Comparison of ENCODE assay signal across 1 cellular context in the genomic region with DNA sequence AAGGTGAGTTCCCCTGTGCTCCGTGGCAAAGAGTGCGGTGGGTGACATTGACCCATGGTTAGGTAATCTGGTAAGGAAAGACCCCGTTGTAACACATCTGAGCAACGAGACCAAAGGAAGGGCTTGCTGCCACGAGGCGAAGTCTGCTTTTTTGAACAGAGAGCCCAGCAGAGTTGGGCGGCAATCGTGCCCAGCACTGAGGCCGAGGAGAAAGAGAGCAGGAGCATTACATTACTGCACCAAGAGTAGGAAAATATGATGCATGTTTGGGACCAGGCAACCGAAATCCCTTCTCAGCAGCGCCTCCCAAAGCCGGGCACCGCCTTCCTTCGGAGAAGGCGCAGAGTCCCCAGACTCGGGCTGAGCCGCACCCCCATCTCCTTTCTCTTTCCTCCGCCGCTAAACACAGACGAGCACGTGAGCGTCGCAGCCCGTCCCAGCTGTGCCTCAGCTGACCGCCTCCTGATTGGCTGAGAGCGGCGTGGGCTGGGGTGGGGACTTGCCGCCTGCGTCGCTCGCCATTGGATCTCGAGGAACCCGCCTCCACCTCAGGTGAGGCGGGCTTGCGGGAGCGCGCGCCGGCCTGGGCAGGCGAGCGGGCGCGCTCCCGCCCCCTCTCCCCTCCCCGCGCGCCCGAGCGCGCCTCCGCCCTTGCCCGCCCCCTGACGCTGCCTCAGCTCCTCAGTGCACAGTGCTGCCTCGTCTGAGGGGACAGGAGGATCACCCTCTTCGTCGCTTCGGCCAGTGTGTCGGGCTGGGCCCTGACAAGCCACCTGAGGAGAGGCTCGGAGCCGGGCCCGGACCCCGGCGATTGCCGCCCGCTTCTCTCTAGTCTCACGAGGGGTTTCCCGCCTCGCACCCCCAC.
TF ChIP-seq lines count a peak whose summit lies in the region.

A gene (plus strand): TSS at position 684 of the 865 bp plus-strand sequence. CDS start 292 bp downstream, outside the sequence.

TF ChIP-seq in K562, 482 proteins besides CTCF, POLR2A, EP300 and RAD21 (continued from another document and continues in another):
- TF ChIP-seq, protein P1, sequence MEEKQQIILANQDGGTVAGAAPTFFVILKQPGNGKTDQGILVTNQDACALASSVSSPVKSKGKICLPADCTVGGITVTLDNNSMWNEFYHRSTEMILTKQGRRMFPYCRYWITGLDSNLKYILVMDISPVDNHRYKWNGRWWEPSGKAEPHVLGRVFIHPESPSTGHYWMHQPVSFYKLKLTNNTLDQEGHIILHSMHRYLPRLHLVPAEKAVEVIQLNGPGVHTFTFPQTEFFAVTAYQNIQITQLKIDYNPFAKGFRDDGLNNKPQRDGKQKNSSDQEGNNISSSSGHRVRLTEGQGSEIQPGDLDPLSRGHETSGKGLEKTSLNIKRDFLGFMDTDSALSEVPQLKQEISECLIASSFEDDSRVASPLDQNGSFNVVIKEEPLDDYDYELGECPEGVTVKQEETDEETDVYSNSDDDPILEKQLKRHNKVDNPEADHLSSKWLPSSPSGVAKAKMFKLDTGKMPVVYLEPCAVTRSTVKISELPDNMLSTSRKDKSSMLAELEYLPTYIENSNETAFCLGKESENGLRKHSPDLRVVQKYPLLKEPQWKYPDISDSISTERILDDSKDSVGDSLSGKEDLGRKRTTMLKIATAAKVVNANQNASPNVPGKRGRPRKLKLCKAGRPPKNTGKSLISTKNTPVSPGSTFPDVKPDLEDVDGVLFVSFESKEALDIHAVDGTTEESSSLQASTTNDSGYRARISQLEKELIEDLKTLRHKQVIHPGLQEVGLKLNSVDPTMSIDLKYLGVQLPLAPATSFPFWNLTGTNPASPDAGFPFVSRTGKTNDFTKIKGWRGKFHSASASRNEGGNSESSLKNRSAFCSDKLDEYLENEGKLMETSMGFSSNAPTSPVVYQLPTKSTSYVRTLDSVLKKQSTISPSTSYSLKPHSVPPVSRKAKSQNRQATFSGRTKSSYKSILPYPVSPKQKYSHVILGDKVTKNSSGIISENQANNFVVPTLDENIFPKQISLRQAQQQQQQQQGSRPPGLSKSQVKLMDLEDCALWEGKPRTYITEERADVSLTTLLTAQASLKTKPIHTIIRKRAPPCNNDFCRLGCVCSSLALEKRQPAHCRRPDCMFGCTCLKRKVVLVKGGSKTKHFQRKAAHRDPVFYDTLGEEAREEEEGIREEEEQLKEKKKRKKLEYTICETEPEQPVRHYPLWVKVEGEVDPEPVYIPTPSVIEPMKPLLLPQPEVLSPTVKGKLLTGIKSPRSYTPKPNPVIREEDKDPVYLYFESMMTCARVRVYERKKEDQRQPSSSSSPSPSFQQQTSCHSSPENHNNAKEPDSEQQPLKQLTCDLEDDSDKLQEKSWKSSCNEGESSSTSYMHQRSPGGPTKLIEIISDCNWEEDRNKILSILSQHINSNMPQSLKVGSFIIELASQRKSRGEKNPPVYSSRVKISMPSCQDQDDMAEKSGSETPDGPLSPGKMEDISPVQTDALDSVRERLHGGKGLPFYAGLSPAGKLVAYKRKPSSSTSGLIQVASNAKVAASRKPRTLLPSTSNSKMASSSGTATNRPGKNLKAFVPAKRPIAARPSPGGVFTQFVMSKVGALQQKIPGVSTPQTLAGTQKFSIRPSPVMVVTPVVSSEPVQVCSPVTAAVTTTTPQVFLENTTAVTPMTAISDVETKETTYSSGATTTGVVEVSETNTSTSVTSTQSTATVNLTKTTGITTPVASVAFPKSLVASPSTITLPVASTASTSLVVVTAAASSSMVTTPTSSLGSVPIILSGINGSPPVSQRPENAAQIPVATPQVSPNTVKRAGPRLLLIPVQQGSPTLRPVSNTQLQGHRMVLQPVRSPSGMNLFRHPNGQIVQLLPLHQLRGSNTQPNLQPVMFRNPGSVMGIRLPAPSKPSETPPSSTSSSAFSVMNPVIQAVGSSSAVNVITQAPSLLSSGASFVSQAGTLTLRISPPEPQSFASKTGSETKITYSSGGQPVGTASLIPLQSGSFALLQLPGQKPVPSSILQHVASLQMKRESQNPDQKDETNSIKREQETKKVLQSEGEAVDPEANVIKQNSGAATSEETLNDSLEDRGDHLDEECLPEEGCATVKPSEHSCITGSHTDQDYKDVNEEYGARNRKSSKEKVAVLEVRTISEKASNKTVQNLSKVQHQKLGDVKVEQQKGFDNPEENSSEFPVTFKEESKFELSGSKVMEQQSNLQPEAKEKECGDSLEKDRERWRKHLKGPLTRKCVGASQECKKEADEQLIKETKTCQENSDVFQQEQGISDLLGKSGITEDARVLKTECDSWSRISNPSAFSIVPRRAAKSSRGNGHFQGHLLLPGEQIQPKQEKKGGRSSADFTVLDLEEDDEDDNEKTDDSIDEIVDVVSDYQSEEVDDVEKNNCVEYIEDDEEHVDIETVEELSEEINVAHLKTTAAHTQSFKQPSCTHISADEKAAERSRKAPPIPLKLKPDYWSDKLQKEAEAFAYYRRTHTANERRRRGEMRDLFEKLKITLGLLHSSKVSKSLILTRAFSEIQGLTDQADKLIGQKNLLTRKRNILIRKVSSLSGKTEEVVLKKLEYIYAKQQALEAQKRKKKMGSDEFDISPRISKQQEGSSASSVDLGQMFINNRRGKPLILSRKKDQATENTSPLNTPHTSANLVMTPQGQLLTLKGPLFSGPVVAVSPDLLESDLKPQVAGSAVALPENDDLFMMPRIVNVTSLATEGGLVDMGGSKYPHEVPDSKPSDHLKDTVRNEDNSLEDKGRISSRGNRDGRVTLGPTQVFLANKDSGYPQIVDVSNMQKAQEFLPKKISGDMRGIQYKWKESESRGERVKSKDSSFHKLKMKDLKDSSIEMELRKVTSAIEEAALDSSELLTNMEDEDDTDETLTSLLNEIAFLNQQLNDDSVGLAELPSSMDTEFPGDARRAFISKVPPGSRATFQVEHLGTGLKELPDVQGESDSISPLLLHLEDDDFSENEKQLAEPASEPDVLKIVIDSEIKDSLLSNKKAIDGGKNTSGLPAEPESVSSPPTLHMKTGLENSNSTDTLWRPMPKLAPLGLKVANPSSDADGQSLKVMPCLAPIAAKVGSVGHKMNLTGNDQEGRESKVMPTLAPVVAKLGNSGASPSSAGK (IDR thresholded peaks at IDR 0.05) = peak; percentile 82
- TF ChIP-seq RBBP5 (IDR thresholded peaks at IDR 0.05; ENCODE audit: borderline replicate concordance, insufficient read depth, low read length, poor library complexity, severe bottlenecking) (no peak), RBM25 (IDR thresholded peaks at IDR 0.05; ENCODE audit: low read depth, low read length, severe bottlenecking) (peak; percentile 34), MYNN (IDR thresholded peaks at IDR 0.05) (peak; percentile 96), MYNN (CRISPR knock-in tag; IDR thresholded peaks at IDR 0.05) (no peak), POLR2H (tag; IDR thresholded peaks at IDR 0.05; ENCODE audit: low read depth) (no peak), TSC22D4 (tag; IDR thresholded peaks at IDR 0.05) (no peak), NR2C2 (CRISPR knock-in tag; IDR thresholded peaks at IDR 0.05) (no peak), NR2C2 (tag; IDR thresholded peaks at IDR 0.05) (peak; percentile 34; the same call in 1 of the 2 replicates), SRSF7 (optimal IDR thresholded peaks at IDR 0.05; ENCODE audit: low read depth, low read length) (no peak), FOXA3 (CRISPR knock-in tag; conservative IDR thresholded peaks at IDR 0.05 in 1 of 2, IDR thresholded peaks at IDR 0.05 in 1 of 2) (no peak), MXI1 (IDR thresholded peaks at IDR 0.05; ENCODE audit: low read depth, low read length) (peak; percentile 93), KDM5B (IDR thresholded peaks at IDR 0.05; ENCODE audit: insufficient replicate concordance, low read depth, low read length) (peak; percentile 78), ZNF766 (CRISPR knock-in tag; conservative IDR thresholded peaks at IDR 0.05) (peak; percentile 70; the same call in 1 of the 2 replicates), TOE1 (IDR thresholded peaks at IDR 0.05; ENCODE audit: borderline replicate concordance) (peak; percentile 47; the same call in 1 of the 2 replicates), TOE1 (CRISPR knock-in tag; IDR thresholded peaks at IDR 0.05; ENCODE audit: borderline replicate concordance, low read depth) (no peak), KLF16 (IDR thresholded peaks at IDR 0.05) (peak; percentile 18; the same call in 1 of the 2 replicates), SREBF1 (IDR thresholded peaks at IDR 0.05; ENCODE audit: borderline replicate concordance, low read depth, low read length) (peak; percentile 92), BRD4 (IDR thresholded peaks at IDR 0.05) (no peak), HDAC1 (IDR thresholded peaks at IDR 0.05) (peak in 1 of 2 experiments; percentile 93; a peak in 2 of 4 replicates)
- TF ChIP-seq, protein P2, sequence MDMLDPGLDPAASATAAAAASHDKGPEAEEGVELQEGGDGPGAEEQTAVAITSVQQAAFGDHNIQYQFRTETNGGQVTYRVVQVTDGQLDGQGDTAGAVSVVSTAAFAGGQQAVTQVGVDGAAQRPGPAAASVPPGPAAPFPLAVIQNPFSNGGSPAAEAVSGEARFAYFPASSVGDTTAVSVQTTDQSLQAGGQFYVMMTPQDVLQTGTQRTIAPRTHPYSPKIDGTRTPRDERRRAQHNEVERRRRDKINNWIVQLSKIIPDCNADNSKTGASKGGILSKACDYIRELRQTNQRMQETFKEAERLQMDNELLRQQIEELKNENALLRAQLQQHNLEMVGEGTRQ (CRISPR knock-in tag; IDR thresholded peaks at IDR 0.05) = peak; percentile 91
- TF ChIP-seq, protein P3, sequence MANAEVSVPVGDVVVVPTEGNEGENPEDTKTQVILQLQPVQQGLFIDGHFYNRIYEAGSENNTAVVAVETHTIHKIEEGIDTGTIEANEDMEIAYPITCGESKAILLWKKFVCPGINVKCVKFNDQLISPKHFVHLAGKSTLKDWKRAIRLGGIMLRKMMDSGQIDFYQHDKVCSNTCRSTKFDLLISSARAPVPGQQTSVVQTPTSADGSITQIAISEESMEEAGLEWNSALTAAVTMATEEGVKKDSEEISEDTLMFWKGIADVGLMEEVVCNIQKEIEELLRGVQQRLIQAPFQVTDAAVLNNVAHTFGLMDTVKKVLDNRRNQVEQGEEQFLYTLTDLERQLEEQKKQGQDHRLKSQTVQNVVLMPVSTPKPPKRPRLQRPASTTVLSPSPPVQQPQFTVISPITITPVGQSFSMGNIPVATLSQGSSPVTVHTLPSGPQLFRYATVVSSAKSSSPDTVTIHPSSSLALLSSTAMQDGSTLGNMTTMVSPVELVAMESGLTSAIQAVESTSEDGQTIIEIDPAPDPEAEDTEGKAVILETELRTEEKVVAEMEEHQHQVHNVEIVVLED (CRISPR knock-in tag; IDR thresholded peaks at IDR 0.05) = peak; percentile 64
- TF ChIP-seq, protein P4, sequence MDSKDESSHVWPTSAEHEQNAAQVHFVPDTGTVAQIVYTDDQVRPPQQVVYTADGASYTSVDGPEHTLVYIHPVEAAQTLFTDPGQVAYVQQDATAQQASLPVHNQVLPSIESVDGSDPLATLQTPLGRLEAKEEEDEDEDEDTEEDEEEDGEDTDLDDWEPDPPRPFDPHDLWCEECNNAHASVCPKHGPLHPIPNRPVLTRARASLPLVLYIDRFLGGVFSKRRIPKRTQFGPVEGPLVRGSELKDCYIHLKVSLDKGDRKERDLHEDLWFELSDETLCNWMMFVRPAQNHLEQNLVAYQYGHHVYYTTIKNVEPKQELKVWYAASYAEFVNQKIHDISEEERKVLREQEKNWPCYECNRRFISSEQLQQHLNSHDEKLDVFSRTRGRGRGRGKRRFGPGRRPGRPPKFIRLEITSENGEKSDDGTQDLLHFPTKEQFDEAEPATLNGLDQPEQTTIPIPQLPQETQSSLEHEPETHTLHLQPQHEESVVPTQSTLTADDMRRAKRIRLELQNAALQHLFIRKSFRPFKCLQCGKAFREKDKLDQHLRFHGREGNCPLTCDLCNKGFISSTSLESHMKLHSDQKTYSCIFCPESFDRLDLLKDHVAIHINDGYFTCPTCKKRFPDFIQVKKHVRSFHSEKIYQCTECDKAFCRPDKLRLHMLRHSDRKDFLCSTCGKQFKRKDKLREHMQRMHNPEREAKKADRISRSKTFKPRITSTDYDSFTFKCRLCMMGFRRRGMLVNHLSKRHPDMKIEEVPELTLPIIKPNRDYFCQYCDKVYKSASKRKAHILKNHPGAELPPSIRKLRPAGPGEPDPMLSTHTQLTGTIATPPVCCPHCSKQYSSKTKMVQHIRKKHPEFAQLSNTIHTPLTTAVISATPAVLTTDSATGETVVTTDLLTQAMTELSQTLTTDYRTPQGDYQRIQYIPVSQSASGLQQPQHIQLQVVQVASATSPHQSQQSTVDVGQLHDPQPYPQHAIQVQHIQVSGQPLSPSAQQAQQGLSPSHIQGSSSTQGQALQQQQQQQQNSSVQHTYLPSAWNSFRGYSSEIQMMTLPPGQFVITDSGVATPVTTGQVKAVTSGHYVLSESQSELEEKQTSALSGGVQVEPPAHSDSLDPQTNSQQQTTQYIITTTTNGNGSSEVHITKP (IDR thresholded peaks at IDR 0.05; ENCODE audit: partially characterized antibody) = peak; percentile 44
- TF ChIP-seq, protein P5, sequence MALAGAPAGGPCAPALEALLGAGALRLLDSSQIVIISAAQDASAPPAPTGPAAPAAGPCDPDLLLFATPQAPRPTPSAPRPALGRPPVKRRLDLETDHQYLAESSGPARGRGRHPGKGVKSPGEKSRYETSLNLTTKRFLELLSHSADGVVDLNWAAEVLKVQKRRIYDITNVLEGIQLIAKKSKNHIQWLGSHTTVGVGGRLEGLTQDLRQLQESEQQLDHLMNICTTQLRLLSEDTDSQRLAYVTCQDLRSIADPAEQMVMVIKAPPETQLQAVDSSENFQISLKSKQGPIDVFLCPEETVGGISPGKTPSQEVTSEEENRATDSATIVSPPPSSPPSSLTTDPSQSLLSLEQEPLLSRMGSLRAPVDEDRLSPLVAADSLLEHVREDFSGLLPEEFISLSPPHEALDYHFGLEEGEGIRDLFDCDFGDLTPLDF (CRISPR knock-in tag; IDR thresholded peaks at IDR 0.05) = no peak
- TF ChIP-seq, protein P6, sequence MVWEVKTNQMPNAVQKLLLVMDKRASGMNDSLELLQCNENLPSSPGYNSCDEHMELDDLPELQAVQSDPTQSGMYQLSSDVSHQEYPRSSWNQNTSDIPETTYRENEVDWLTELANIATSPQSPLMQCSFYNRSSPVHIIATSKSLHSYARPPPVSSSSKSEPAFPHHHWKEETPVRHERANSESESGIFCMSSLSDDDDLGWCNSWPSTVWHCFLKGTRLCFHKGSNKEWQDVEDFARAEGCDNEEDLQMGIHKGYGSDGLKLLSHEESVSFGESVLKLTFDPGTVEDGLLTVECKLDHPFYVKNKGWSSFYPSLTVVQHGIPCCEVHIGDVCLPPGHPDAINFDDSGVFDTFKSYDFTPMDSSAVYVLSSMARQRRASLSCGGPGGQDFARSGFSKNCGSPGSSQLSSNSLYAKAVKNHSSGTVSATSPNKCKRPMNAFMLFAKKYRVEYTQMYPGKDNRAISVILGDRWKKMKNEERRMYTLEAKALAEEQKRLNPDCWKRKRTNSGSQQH (CRISPR knock-in tag; IDR thresholded peaks at IDR 0.05) = no peak
